ENCODE assay signal across 11 cellular contexts in the genomic region with DNA sequence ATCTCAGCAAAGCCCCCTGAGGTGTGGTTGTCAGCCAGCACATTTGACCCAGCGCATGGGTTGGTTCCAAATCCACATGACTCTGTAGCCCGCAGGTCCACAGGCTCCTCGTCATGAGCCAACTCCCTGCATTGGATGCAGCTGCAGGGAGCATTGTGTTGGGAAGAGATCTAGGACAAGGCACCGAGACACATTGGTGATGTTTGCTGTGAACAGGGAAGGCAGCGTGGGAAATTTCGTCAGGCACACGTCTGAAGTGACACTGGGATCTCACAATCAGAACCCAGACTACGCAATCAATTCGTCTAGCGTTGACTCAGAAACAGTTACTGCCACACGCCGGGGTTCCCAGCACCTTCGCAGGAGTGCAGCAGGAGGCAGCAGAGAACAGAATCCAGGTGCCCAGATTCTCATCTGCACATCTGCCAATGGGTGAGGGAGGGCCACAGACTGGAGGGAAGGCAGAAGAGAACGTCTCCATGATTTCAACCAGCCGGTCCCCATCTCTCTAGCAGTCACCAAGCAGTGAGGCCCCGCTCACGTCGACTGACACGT.
DNase-seq lines count a peak whose midpoint lies in the region; ATAC-seq and TF ChIP-seq lines count a peak whose summit lies in the region.
"Had no signal": no experiment of that assay in that cellular context is flagged by ENCODE, and none has a peak within 500 bp of the region (broad histone marks: within the 10 kb centered on the region; RNA-seq: fewer than 3 reads in every experiment).

No MANE protein-coding gene starts in this region.

- H3K4me3 ChIP-seq in esophagus muscularis mucosa (no peak overlapping the region), stomach (no peak overlapping the region)
- H3K4me3 ChIP-seq: BLaER1 treated with 17β-estradiol and CSF1 and Interleukin-3, amounts not matched to agents 10 nM and 100 nM; psoas muscle had no signal

- H3K9me3 ChIP-seq in esophagus muscularis mucosa (no peaks in the 10 kb centered on the region), stomach (no peaks in the 10 kb centered on the region)
- H3K9me3 ChIP-seq: psoas muscle had no signal

- TF ChIP-seq POLR2A in esophagus muscularis mucosa (IDR thresholded peaks at IDR 0.05; ENCODE audit: low read depth): no peak
- TF ChIP-seq POLR2A in stomach (IDR thresholded peaks at IDR 0.05): no peak

- WGBS in esophagus muscularis mucosa: 61% methylated on average over 16 of the region's 19 CpGs
- WGBS in stomach, 5 donors: 49 to 74% (median 60%) methylated on average over 19 of the region's 19 CpGs

- intact Hi-C loops in esophagus muscularis mucosa (cut with DNase I): loop anchor here (2.0 kb wide), 1 partner anchor 397 kb away; no protein-coding TSS in a partner anchor
- intact Hi-C loops in stomach (cut with DNase I; ENCODE audit: low total_unique reads): no loop called here

- no peak for ATAC-seq in HG02571 (IDR thresholded peaks at IDR 0.05; ENCODE audit: unreplicated experiment)

- no peak overlapping the region for H3K27ac ChIP-seq in esophagus muscularis mucosa (replicated peaks in 1 of 4)
- H3K27ac ChIP-seq in stomach: no peak overlapping the region
- H3K27ac ChIP-seq: BLaER1 treated with 17β-estradiol and CSF1 and Interleukin-3, amounts not matched to agents 10 nM and 100 nM; psoas muscle had no signal

- no peaks in the 10 kb centered on the region for H3K27me3 ChIP-seq in esophagus muscularis mucosa
- H3K27me3 ChIP-seq in stomach: peaks cover 0 to 2% (median 2%) of the 10 kb centered on the region in 3 donors

- H3K36me3 ChIP-seq in esophagus muscularis mucosa: no peaks in the 10 kb centered on the region
- H3K36me3 ChIP-seq in stomach: no peaks in the 10 kb centered on the region

- DNase-seq in SIG-M5 treated with dmso at 0.1 percent for 504 hours (lab: John Stamatoyannopoulos, UW; ENCODE audit: unreplicated experiment) (peak; percentile 4), SIG-M5 (lab: John Stamatoyannopoulos, UW) (no peak), NCI-H460 (ENCODE audit: extremely low read depth, low read depth) (peak; percentile 11), esophagus muscularis mucosa (ENCODE audit: extremely low spot score) (no peak), stomach (peak; percentile 70), inferior parietal cortex (ENCODE audit: extremely low spot score) (no peak), NCI-H2227 treated with DMSO at 0.1 percent for 48 hours (lab: John Stamatoyannopoulos, UW) (no peak)
- DNase-seq: activated CD4-positive, alpha-beta T cell treated with anti-CD3 and anti-CD28 coated beads for 1 hour had no signal

- H3K4me1 ChIP-seq in esophagus muscularis mucosa (peaks cover 0 to 6% (median 0%) of the 10 kb centered on the region in 4 donors), stomach (no peaks in the 10 kb centered on the region)
- H3K4me1 ChIP-seq: psoas muscle had no signal

- TF ChIP-seq EP300 in esophagus muscularis mucosa (IDR thresholded peaks at IDR 0.05) (no peak), stomach (IDR thresholded peaks at IDR 0.05) (no peak)

- TF ChIP-seq CTCF in esophagus muscularis mucosa (IDR thresholded peaks at IDR 0.05): peak; percentile 21 to 50 (median 40)
- peak in 4 of 7 experiments; percentile 28 to 61 (median 48) for TF ChIP-seq CTCF in stomach (IDR thresholded peaks at IDR 0.05)

Comparison
In these comparisons a context has a peak if more than half of its experiments do, and no peak if none do; other contexts are left out.
1. DNase-seq: peak in SIG-M5 treated with dmso at 0.1 percent for 504 hours (single experiment), NCI-H460 (single experiment) and stomach (single experiment); none in SIG-M5 (single experiment), esophagus muscularis mucosa (single experiment), inferior parietal cortex (single experiment) and NCI-H2227 treated with DMSO at 0.1 percent for 48 hours (single experiment).